8 cellular contexts compared by ENCODE assay signal in genomic region chr14:102849522-102850379, GRCh38.
DNase-seq lines count a peak whose midpoint lies in the region; ATAC-seq and TF ChIP-seq lines count a peak whose summit lies in the region.

No MANE protein-coding gene starts in this region.

- WGBS in right cardiac atrium = 47% methylated on average over 6 of the region's 6 CpGs
- 21% methylated on average over 6 of the region's 6 CpGs for whole genome bisulfite sequencing in suprapubic skin

- TF ChIP-seq POLR2A in suprapubic skin (IDR thresholded peaks at IDR 0.05) = no peak

- H3K4me1 ChIP-seq in right cardiac atrium (ENCODE audit: control insufficient read depth, insufficient read depth, low read length) (no peaks in the 10 kb centered on the region), suprapubic skin (peaks cover 14% of the 10 kb centered on the region), tibial artery (peaks cover 0 to 16% (median 4%) of the 10 kb centered on the region in 4 donors)

- H3K4me3 Mint-ChIP-seq in activated CD4-positive, alpha-beta memory T cell treated with anti-CD3 and anti-CD28 coated beads for 36 hours = no peak overlapping the region
- no peak overlapping the region for H3K4me3 Mint-ChIP-seq in activated CD4-positive, alpha-beta memory T cell treated with anti-CD3 and anti-CD28 coated beads, Interleukin-2, amount 10 ng/mL, durations not matched to agents 7 days and 5 days

- H3K4me1 Mint-ChIP-seq in activated CD4-positive, alpha-beta memory T cell treated with anti-CD3 and anti-CD28 coated beads for 36 hours (ENCODE audit: low read depth) = peaks cover 17% of the 10 kb centered on the region
- H3K4me1 Mint-ChIP-seq in activated CD4-positive, alpha-beta memory T cell treated with anti-CD3 and anti-CD28 coated beads, Interleukin-2, amount 10 ng/mL, durations not matched to agents 7 days and 5 days = peaks cover 7% of the 10 kb centered on the region

- intact Hi-C loops in activated CD4-positive, alpha-beta memory T cell treated with anti-CD3 and anti-CD28 coated beads for 36 hours (cut with micrococcal nuclease) = no loop called here
- intact Hi-C loops in right cardiac atrium (cut with DNase I) = no loop called here
- intact Hi-C loops in tibial artery (cut with DNase I; ENCODE audit: low total_unique reads) = no loop called here

- peak overlapping the region; percentile 60 for H3K27ac Mint-ChIP-seq in activated CD4-positive, alpha-beta memory T cell treated with anti-CD3 and anti-CD28 coated beads for 36 hours
- no peak overlapping the region for H3K27ac Mint-ChIP-seq in activated CD4-positive, alpha-beta memory T cell treated with anti-CD3 and anti-CD28 coated beads, Interleukin-2, amount 10 ng/mL, durations not matched to agents 7 days and 5 days

- no peak for DNase-seq in activated CD4-positive, alpha-beta memory T cell treated with anti-CD3 and anti-CD28 coated beads for 36 hours
- no peak for DNase-seq in activated CD4-positive, alpha-beta memory T cell treated with anti-CD3 and anti-CD28 coated beads, Interleukin-2, amount 10 ng/mL, durations not matched to agents 7 days and 5 days
- no peak for DNase-seq in WERI-Rb-1
- DNase-seq in right cardiac atrium = no peak
- no peak for DNase-seq in suprapubic skin (ENCODE audit: low spot score in 2 of 2)
- DNase-seq in tibial artery = no peak

- no peak for TF ChIP-seq EP300 in suprapubic skin (IDR thresholded peaks at IDR 0.05)

- H3K4me3 ChIP-seq in WERI-Rb-1 (ENCODE audit: low read depth, low read length) (no peak overlapping the region), right cardiac atrium (ENCODE audit: low read length) (no peak overlapping the region), suprapubic skin (peak overlapping the region; percentile 7), tibial artery (peak overlapping the region in 1 of 2 donors; percentile 4)

- no peaks in the 10 kb centered on the region for H3K27me3 ChIP-seq in WERI-Rb-1 (ENCODE audit: insufficient read depth, low read depth, severe bottlenecking)
- H3K27me3 ChIP-seq in right cardiac atrium (ENCODE audit: control insufficient read depth, insufficient read depth) = no peaks in the 10 kb centered on the region
- no peaks in the 10 kb centered on the region for H3K27me3 ChIP-seq in suprapubic skin
- no peaks in the 10 kb centered on the region for H3K27me3 ChIP-seq in tibial artery

- ATAC-seq in right cardiac atrium (peak; percentile 57 to 59), GM19397 (IDR thresholded peaks at IDR 0.05; ENCODE audit: unreplicated experiment) (no peak), GM18498 (IDR thresholded peaks at IDR 0.05; ENCODE audit: unreplicated experiment) (no peak)

- TF ChIP-seq CTCF in WERI-Rb-1 (IDR thresholded peaks at IDR 0.05; ENCODE audit: low read depth, low read length) = no peak
- TF ChIP-seq CTCF in suprapubic skin (IDR thresholded peaks at IDR 0.05) = no peak
- TF ChIP-seq CTCF in tibial artery (IDR thresholded peaks at IDR 0.05) = no peak

- no peaks in the 10 kb centered on the region; the same call in 1 of the 2 replicates for H3K36me3 ChIP-seq in WERI-Rb-1
- no peaks in the 10 kb centered on the region for H3K36me3 ChIP-seq in suprapubic skin
- no peaks in the 10 kb centered on the region for H3K36me3 ChIP-seq in tibial artery

- peak overlapping the region; percentile 68 for H3K27ac ChIP-seq in WERI-Rb-1
- no peak overlapping the region for H3K27ac ChIP-seq in right cardiac atrium (ENCODE audit: low read length)
- H3K27ac ChIP-seq in suprapubic skin = peak overlapping the region; percentile 25
- peak overlapping the region in 1 of 2 donors; percentile 51 for H3K27ac ChIP-seq in tibial artery

- H3K9me3 Mint-ChIP-seq in activated CD4-positive, alpha-beta memory T cell treated with anti-CD3 and anti-CD28 coated beads for 36 hours = no peaks in the 10 kb centered on the region
- H3K9me3 Mint-ChIP-seq in activated CD4-positive, alpha-beta memory T cell treated with anti-CD3 and anti-CD28 coated beads, Interleukin-2, amount 10 ng/mL, durations not matched to agents 7 days and 5 days = peaks cover 2% of the 10 kb centered on the region

- H3K36me3 Mint-ChIP-seq in activated CD4-positive, alpha-beta memory T cell treated with anti-CD3 and anti-CD28 coated beads for 36 hours = peaks cover 26% of the 10 kb centered on the region
- peaks cover 14% of the 10 kb centered on the region for H3K36me3 Mint-ChIP-seq in activated CD4-positive, alpha-beta memory T cell treated with anti-CD3 and anti-CD28 coated beads, Interleukin-2, amount 10 ng/mL, durations not matched to agents 7 days and 5 days (ENCODE audit: low read depth)

- no peaks in the 10 kb centered on the region for H3K9me3 ChIP-seq in WERI-Rb-1 (ENCODE audit: severe bottlenecking)
- H3K9me3 ChIP-seq in right cardiac atrium (ENCODE audit: control insufficient read depth, low read length) = no peaks in the 10 kb centered on the region
- no peaks in the 10 kb centered on the region for H3K9me3 ChIP-seq in suprapubic skin
- no peaks in the 10 kb centered on the region for H3K9me3 ChIP-seq in tibial artery

- POLR2A ChIA-PET in activated CD4-positive, alpha-beta memory T cell treated with anti-CD3 and anti-CD28 coated beads for 36 hours (lab: Charles Lee) = interaction anchor here (0.9 kb wide), 1 partner anchor 21 kb away, joined by 3 read pairs; no protein-coding TSS in a partner anchor
- POLR2A ChIA-PET in activated CD4-positive, alpha-beta memory T cell treated with anti-CD3 and anti-CD28 coated beads, Interleukin-2, amount 10 ng/mL, durations not matched to agents 7 days and 5 days (lab: Charles Lee) = no interaction called here

- no peaks in the 10 kb centered on the region for H3K27me3 Mint-ChIP-seq in activated CD4-positive, alpha-beta memory T cell treated with anti-CD3 and anti-CD28 coated beads for 36 hours
- no peaks in the 10 kb centered on the region for H3K27me3 Mint-ChIP-seq in activated CD4-positive, alpha-beta memory T cell treated with anti-CD3 and anti-CD28 coated beads, Interleukin-2, amount 10 ng/mL, durations not matched to agents 7 days and 5 days

- CTCF ChIA-PET in activated CD4-positive, alpha-beta memory T cell treated with anti-CD3 and anti-CD28 coated beads for 36 hours (lab: Charles Lee) = no interaction called here
- CTCF ChIA-PET in activated CD4-positive, alpha-beta memory T cell treated with anti-CD3 and anti-CD28 coated beads, Interleukin-2, amount 10 ng/mL, durations not matched to agents 7 days and 5 days (lab: Charles Lee) = interaction anchor here (0.7 kb wide), 1 partner anchor 193 kb away, joined by 3 read pairs; no protein-coding TSS in a partner anchor

Comparison
In these comparisons a context has a peak if more than half of its experiments do, and no peak if none do; other contexts are left out.
1. ATAC-seq: peak in right cardiac atrium (2 of 2); none in GM19397 (single experiment) and GM18498 (single experiment).